Comparison of ENCODE assay signal across 1 cellular context in genomic region chr10:100374677-100375353, GRCh38.
TF ChIP-seq lines count a peak whose summit lies in the region.

No MANE protein-coding gene starts in this region.

TF ChIP-seq in K562, 482 proteins besides CTCF, POLR2A, EP300 and RAD21:
- TF ChIP-seq EGR1 (conservative IDR thresholded peaks at IDR 0.05) (0 out of 2 replicates have a peak, but pooled peaks have one; percentile 16), POLR2AphosphoS5 (IDR thresholded peaks at IDR 0.05; ENCODE audit: control insufficient read depth, insufficient read depth, low read depth, low read length) (0 out of 2 replicates have a peak, but pooled peaks have one; percentile 11), ZNF121 (CRISPR knock-in tag; conservative IDR thresholded peaks at IDR 0.05) (0 out of 2 replicates have a peak, but pooled peaks have one; percentile 17)
